In the genomic region with DNA sequence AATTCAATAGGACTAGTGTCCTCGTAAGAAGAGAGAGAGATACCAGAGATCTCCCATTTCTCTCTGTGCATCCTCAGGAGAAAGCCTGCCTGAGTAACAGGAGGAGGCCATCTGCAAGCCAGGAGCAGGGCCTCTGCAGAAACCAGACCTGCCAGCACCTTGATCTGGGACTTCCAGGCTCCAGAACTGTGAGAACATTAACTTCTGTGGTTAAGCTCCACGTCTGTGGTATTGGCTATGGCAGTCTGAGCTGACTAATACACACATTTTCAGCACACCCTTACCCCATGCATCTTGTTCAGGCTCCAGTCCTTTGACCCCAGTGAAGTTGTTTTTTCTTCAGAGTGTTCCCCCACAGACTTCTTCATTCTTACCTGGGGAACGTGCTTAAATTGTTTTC, we compare ENCODE assay signal across 34 cellular contexts. TPM values are rescaled to one million over a fixed set of nuclear protein-coding genes. Genes with fewer than 3 reads are reported as not detected.
"Had no signal": no experiment of that assay in that cellular context is flagged by ENCODE, and none has a peak within 500 bp of the region (broad histone marks: within the 10 kb centered on the region; RNA-seq: fewer than 3 reads in every experiment).

No MANE protein-coding gene starts in this region.

- DNase-seq: activated CD4-positive, alpha-beta T cell treated with anti-CD3 and anti-CD28 coated beads, Interleukin-2, amount 10 ng/mL, durations not matched to agents 24 days and 14 days; activated CD4-positive, alpha-beta T cell treated with anti-CD3 and anti-CD28 coated beads, Interleukin-2, amount 50 U/mL, for 4 hours; activated CD8-positive, alpha-beta T cell treated with anti-CD3 and anti-CD28 coated beads for 36 hours; activated effector memory CD4-positive, alpha-beta T cell treated with anti-CD3 and anti-CD28 coated beads, Interleukin-2, amount 50 U/mL, for 16 hours; activated naive CD4-positive, alpha-beta T cell; activated naive CD4-positive, alpha-beta T cell treated with anti-CD3 and anti-CD28 coated beads, Interleukin-2, amount 50 U/mL, for 16 hours; activated naive CD8-positive, alpha-beta T cell treated with anti-CD3 and anti-CD28 coated beads for 36 hours; activated T-cell treated with anti-CD3 and anti-CD28 coated beads, Interleukin-2, amount 50 U/mL, for 1 hour; activated T-cell treated with anti-CD3 and anti-CD28 coated beads, Interleukin-2, amount 50 U/mL, for 72 hours; amniotic stem cell; aorta; Karpas-422; MM.1S; MV-4-11; NCI-H1092; NCI-H1417; NCI-H146; NCI-H187; NCI-H2029 treated with DMSO at 0.1 percent for 48 hours; NCI-H2171 treated with DMSO at 0.1 percent for 48 hours; NCI-H2227 treated with DMSO at 0.1 percent for 48 hours; NCI-H446; NCI-H510A treated with DMSO at 0.1 percent for 48 hours; NCI-H526 treated with DMSO at 0.1 percent for 48 hours; NCI-H774; RPMI8226; SHP77 treated with DMSO at 0.1 percent for 48 hours; SK-N-SH had no signal

- H3K4me3 Mint-ChIP-seq: activated CD4-positive, alpha-beta T cell treated with anti-CD3 and anti-CD28 coated beads, Interleukin-2, amount 10 ng/mL, durations not matched to agents 24 days and 14 days; activated CD8-positive, alpha-beta T cell treated with anti-CD3 and anti-CD28 coated beads for 36 hours; activated naive CD8-positive, alpha-beta T cell treated with anti-CD3 and anti-CD28 coated beads for 36 hours; activated T-cell treated with anti-CD3 and anti-CD28 coated beads, Interleukin-2, amount 50 U/mL, for 72 hours; activated T-helper 17 cell treated with anti-CD3 and anti-CD28 coated beads, Interleukin-2, amount 50 U/mL, for 72 hours; T-helper 1 cell treated with Interleukin-12 subunit alpha and Interleukin-12 subunit beta and Interleukin-4 antibody, amounts not matched to agents 30 μg/mL and 1 μg/mL, for 36 hours; T-helper 2 cell treated with Interferon-gamma antibody and Interleukin-4, amounts not matched to agents 5 μg/mL and 100 μg/mL, for 36 hours had no signal

- H3K4me3 ChIP-seq: SJSA1 had no signal

- ATAC-seq: activated CD8-positive, alpha-beta T cell treated with anti-CD3 and anti-CD28 coated beads for 36 hours; activated T-cell treated with anti-CD3 and anti-CD28 coated beads, Interleukin-2, amount 50 U/mL, for 72 hours; activated T-helper 17 cell treated with anti-CD3 and anti-CD28 coated beads, Interleukin-2, amount 50 U/mL, for 72 hours; Panc1 had no signal

- H3K36me3 Mint-ChIP-seq: activated naive CD8-positive, alpha-beta T cell treated with anti-CD3 and anti-CD28 coated beads for 36 hours had no signal

- H3K27ac Mint-ChIP-seq: activated CD4-positive, alpha-beta T cell treated with anti-CD3 and anti-CD28 coated beads, Interleukin-2, amount 10 ng/mL, durations not matched to agents 24 days and 14 days; activated CD8-positive, alpha-beta T cell treated with anti-CD3 and anti-CD28 coated beads for 36 hours; activated naive CD8-positive, alpha-beta T cell treated with anti-CD3 and anti-CD28 coated beads for 36 hours; activated T-cell treated with anti-CD3 and anti-CD28 coated beads, Interleukin-2, amount 50 U/mL, for 72 hours; activated T-helper 17 cell treated with anti-CD3 and anti-CD28 coated beads, Interleukin-2, amount 50 U/mL, for 72 hours; T-helper 1 cell treated with Interleukin-12 subunit alpha and Interleukin-12 subunit beta and Interleukin-4 antibody, amounts not matched to agents 30 μg/mL and 1 μg/mL, for 36 hours; T-helper 2 cell treated with Interferon-gamma antibody and Interleukin-4, amounts not matched to agents 5 μg/mL and 100 μg/mL, for 36 hours had no signal

- H3K9me3 Mint-ChIP-seq: activated CD4-positive, alpha-beta T cell treated with anti-CD3 and anti-CD28 coated beads, Interleukin-2, amount 10 ng/mL, durations not matched to agents 24 days and 14 days; activated CD8-positive, alpha-beta T cell treated with anti-CD3 and anti-CD28 coated beads for 36 hours; activated naive CD8-positive, alpha-beta T cell treated with anti-CD3 and anti-CD28 coated beads for 36 hours; activated T-cell treated with anti-CD3 and anti-CD28 coated beads, Interleukin-2, amount 50 U/mL, for 72 hours; activated T-helper 17 cell treated with anti-CD3 and anti-CD28 coated beads, Interleukin-2, amount 50 U/mL, for 72 hours; T-helper 1 cell treated with Interleukin-12 subunit alpha and Interleukin-12 subunit beta and Interleukin-4 antibody, amounts not matched to agents 30 μg/mL and 1 μg/mL, for 36 hours; T-helper 2 cell treated with Interferon-gamma antibody and Interleukin-4, amounts not matched to agents 5 μg/mL and 100 μg/mL, for 36 hours had no signal

- H3K4me1 Mint-ChIP-seq: activated CD4-positive, alpha-beta T cell treated with anti-CD3 and anti-CD28 coated beads, Interleukin-2, amount 10 ng/mL, durations not matched to agents 24 days and 14 days had no signal

RNA-seq across cellular contexts. Expression of a gene that starts 3.1 kb away (rescaled TPM):
- total RNA-seq: activated CD4-positive, alpha-beta T cell treated with anti-CD3 and anti-CD28 coated beads, Interleukin-2, amount 10 ng/mL, durations not matched to agents 24 days and 14 days; activated CD8-positive, alpha-beta memory T cell treated with anti-CD3 and anti-CD28 coated beads for 36 hours; activated CD8-positive, alpha-beta T cell treated with anti-CD3 and anti-CD28 coated beads for 36 hours; activated naive CD8-positive, alpha-beta T cell treated with anti-CD3 and anti-CD28 coated beads for 36 hours; activated T-cell treated with anti-CD3 and anti-CD28 coated beads, Interleukin-2, amount 50 U/mL, for 72 hours; activated T-helper 17 cell treated with anti-CD3 and anti-CD28 coated beads, Interleukin-2, amount 50 U/mL, for 72 hours; SJSA1 had no signal
